Comparison of ENCODE assay signal across 8 cellular contexts in the genomic region with DNA sequence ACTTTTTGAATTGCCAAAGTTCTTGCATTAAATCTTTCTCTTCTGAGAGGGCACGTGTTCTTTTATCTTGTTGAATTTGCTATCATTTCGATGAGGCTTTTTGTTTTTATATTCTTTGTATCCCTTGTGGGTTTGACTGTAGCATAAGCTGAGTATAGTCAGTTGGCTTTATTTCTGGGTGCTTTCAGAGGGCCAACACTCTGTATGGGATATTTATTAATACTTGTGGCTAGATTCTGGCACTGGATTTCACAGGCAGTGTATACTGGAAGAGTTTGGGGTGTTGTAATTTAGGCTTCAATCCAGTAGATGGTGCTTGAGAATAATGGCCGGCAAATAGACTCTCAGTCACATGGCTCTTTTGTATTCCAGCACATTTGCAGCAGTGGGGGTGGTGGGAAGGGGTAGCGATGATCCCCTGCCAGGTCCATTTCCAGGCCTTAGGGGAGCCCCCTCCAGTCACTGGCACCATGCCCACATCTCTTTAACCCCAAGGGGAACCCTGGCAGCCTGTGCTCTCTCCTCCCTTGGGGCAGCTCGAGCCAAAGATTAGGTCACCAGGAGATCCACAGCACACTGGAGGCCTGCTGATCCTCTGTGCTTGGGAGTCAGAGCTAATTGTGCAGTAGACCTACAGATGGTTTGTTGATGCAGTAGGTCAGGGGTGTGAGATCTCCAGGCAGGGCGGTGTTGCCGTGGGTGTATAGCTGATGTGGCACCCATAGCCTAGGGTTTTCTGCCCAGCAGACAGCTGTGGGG.
DNase-seq lines count a peak whose midpoint lies in the region; ATAC-seq and TF ChIP-seq lines count a peak whose summit lies in the region.

No MANE protein-coding gene starts in this region.

- peak; percentile 66 to 80 for ATAC-seq in gastrocnemius medialis

- in situ Hi-C loops in gastrocnemius medialis (cut with MboI; ENCODE audit: low sequenced_read_pairs in 4 of 4) = no loop called here

- peak overlapping the region; percentile 10 to 66 (median 36) for H3K27ac ChIP-seq in gastrocnemius medialis

- H3K4me1 ChIP-seq in BE2C (peaks cover 3% of the 10 kb centered on the region; the same call in 1 of the 2 replicates), gastrocnemius medialis (no peaks in the 10 kb centered on the region)

- H3K36me3 ChIP-seq in BE2C = no peaks in the 10 kb centered on the region
- H3K36me3 ChIP-seq in gastrocnemius medialis = no peaks in the 10 kb centered on the region

- DNase-seq in BE2C = peak; percentile 74
- peak; percentile 46 for DNase-seq in HT1080 (ENCODE audit: low read depth)
- DNase-seq in SW480 (ENCODE audit: low spot score) = peak; percentile 45
- DNase-seq in glomerular visceral epithelial cell (ENCODE audit: extremely low spot score) = peak; percentile 9
- DNase-seq in gastrocnemius medialis = peak in 1 of 2 donors; percentile 31
- DNase-seq in mucosa of gallbladder (ENCODE audit: low spot score) = no peak
- DNase-seq in stimulated activated CD4-positive, alpha-beta T cell treated with anti-CD3 and anti-CD28 coated beads, Interleukin-12 subunit alpha, Interleukin-12 subunit beta, amount 100 ng/mL, for 4 hours = no peak
- DNase-seq in stimulated activated CD4-positive, alpha-beta T cell treated with anti-CD3 and anti-CD28 coated beads, Interleukin-2, amount 100 ng/mL, for 48 hours = no peak

- intact Hi-C loops in gastrocnemius medialis (cut with DNase I; ENCODE audit: low total_unique reads) = loop anchor here (5.0 kb wide), 1 partner anchor 34 kb away; no protein-coding TSS in a partner anchor

- H3K27me3 ChIP-seq in BE2C (no peaks in the 10 kb centered on the region), gastrocnemius medialis (no peaks in the 10 kb centered on the region)

- no peak for TF ChIP-seq POLR2A in gastrocnemius medialis (IDR thresholded peaks at IDR 0.05)

- TF ChIP-seq CTCF in BE2C (IDR thresholded peaks at IDR 0.05; ENCODE audit: low read depth, low read length) (peak; percentile 69), gastrocnemius medialis (IDR thresholded peaks at IDR 0.05 in 4 of 5, conservative IDR thresholded peaks at IDR 0.05 in 1 of 5) (peak in 1 of 5 experiments; percentile 10)

- no peaks in the 10 kb centered on the region for H3K9me3 ChIP-seq in BE2C
- no peaks in the 10 kb centered on the region for H3K9me3 ChIP-seq in gastrocnemius medialis

- H3K4me3 ChIP-seq in BE2C (ENCODE audit: low read depth, low read length) (peak overlapping the region; percentile 26; the same call in 1 of the 2 replicates), gastrocnemius medialis (no peak overlapping the region)

Comparison
In these comparisons a context has a peak if more than half of its experiments do, and no peak if none do; other contexts are left out.
1. DNase-seq: peak in BE2C (single experiment), HT1080 (single experiment), SW480 (single experiment) and glomerular visceral epithelial cell (single experiment); none in mucosa of gallbladder (single experiment), stimulated activated CD4-positive, alpha-beta T cell treated with anti-CD3 and anti-CD28 coated beads, Interleukin-12 subunit alpha, Interleukin-12 subunit beta, amount 100 ng/mL, for 4 hours (single experiment) and stimulated activated CD4-positive, alpha-beta T cell treated with anti-CD3 and anti-CD28 coated beads, Interleukin-2, amount 100 ng/mL, for 48 hours (0 of 2).